24 cellular contexts compared by ENCODE assay signal in genomic region chr2:127953849-127954248, GRCh38.
A peak's percentile ranks its signal among the peaks of the same experiment; 100 is the strongest.
DNase-seq lines count a peak whose midpoint lies in the region; ATAC-seq and TF ChIP-seq lines count a peak whose summit lies in the region.
"Had no signal": no experiment of that assay in that cellular context is flagged by ENCODE, and none has a peak within 500 bp of the region (broad histone marks: within the 10 kb centered on the region; RNA-seq: fewer than 3 reads in every experiment).

No MANE protein-coding gene starts in this region.

- H2BK15ac ChIP-seq in mesendoderm (replicated peaks; ENCODE audit: low read depth), result no peak overlapping the region

- no peaks in the 10 kb centered on the region for H3K27me3 ChIP-seq in mesendoderm (ENCODE audit: insufficient read depth, low read length, poor library complexity)
- no peaks in the 10 kb centered on the region for H3K27me3 ChIP-seq in tibial artery
- H3K27me3 ChIP-seq: thyroid gland had no signal

- no peak overlapping the region for H2BK120ac ChIP-seq in mesendoderm (ENCODE audit: low read depth, low read length)

- H3K18ac ChIP-seq in mesendoderm (ENCODE audit: low read length), result no peak overlapping the region

- no peak overlapping the region for H3K4me2 ChIP-seq in mesendoderm (ENCODE audit: low read length)

- H3K9ac ChIP-seq in mesendoderm (ENCODE audit: low read length), result no peak overlapping the region

- no peak overlapping the region for H3K56ac ChIP-seq in mesendoderm (ENCODE audit: low read length)

- H3K23ac ChIP-seq in mesendoderm (ENCODE audit: low read length), result no peak overlapping the region

- no peak overlapping the region for H2AK5ac ChIP-seq in mesendoderm (ENCODE audit: low read length)

- H3K27ac ChIP-seq in coronary artery (peak overlapping the region; percentile 47 to 79), mesendoderm (ENCODE audit: low read depth, low read length) (no peak overlapping the region), tibial artery (peak overlapping the region; percentile 19 to 70)

- H3K27me3 Mint-ChIP-seq in WTC11 (ENCODE audit: low read depth) (no peaks in the 10 kb centered on the region), T-cell (no peaks in the 10 kb centered on the region)
- H3K27me3 Mint-ChIP-seq: activated T-cell treated with anti-CD3 and anti-CD28 coated beads, Interleukin-2, amount 50 U/mL, for 24 hours; B cell; central memory CD8-positive, alpha-beta T cell; effector memory CD8-positive, alpha-beta T cell; naive thymus-derived CD8-positive, alpha-beta T cell had no signal

- H3K9me3 Mint-ChIP-seq in WTC11, result no peaks in the 10 kb centered on the region
- H3K9me3 Mint-ChIP-seq in T-cell, result no peaks in the 10 kb centered on the region
- H3K9me3 Mint-ChIP-seq: activated T-cell treated with anti-CD3 and anti-CD28 coated beads, Interleukin-2, amount 50 U/mL, for 24 hours; central memory CD8-positive, alpha-beta T cell; effector memory CD8-positive, alpha-beta T cell; naive thymus-derived CD8-positive, alpha-beta T cell; stimulated activated effector memory CD8-positive, alpha-beta T cell treated with anti-CD3 and anti-CD28 coated beads, Interleukin-12 subunit alpha, Interleukin-12 subunit beta, amount 100 ng/mL, for 72 hours had no signal

- CTCF ChIA-PET in WTC11 (lab: Charles Lee), result no interaction called here
- CTCF ChIA-PET in T-cell (lab: Charles Lee), result no interaction called here

- no peak overlapping the region for H4K5ac ChIP-seq in mesendoderm (ENCODE audit: low read length)

- H3K4me3 Mint-ChIP-seq in WTC11 (no peak overlapping the region), T-cell (no peak overlapping the region)
- H3K4me3 Mint-ChIP-seq: activated CD8-positive, alpha-beta T cell treated with anti-CD3 and anti-CD28 coated beads, Interleukin-2, amount 10 ng/mL, durations not matched to agents 7 days and 5 days; activated T-cell treated with anti-CD3 and anti-CD28 coated beads, Interleukin-2, amount 50 U/mL, for 24 hours; B cell; central memory CD8-positive, alpha-beta T cell; effector memory CD8-positive, alpha-beta T cell; naive thymus-derived CD8-positive, alpha-beta T cell; stimulated activated effector memory CD8-positive, alpha-beta T cell treated with anti-CD3 and anti-CD28 coated beads, Interleukin-12 subunit alpha, Interleukin-12 subunit beta, amount 100 ng/mL, for 72 hours had no signal

- intact Hi-C loops in tibial artery (cut with DNase I; ENCODE audit: low total_unique reads), result no loop called here

- H4K8ac ChIP-seq in mesendoderm (ENCODE audit: low read depth, low read length), result no peak overlapping the region

- H3K4me1 Mint-ChIP-seq in WTC11, result no peaks in the 10 kb centered on the region
- H3K4me1 Mint-ChIP-seq in T-cell, result peaks cover 0 to 5% (median 0%) of the 10 kb centered on the region in 3 donors
- H3K4me1 Mint-ChIP-seq: central memory CD8-positive, alpha-beta T cell; stimulated activated effector memory CD8-positive, alpha-beta T cell treated with anti-CD3 and anti-CD28 coated beads, Interleukin-12 subunit alpha, Interleukin-12 subunit beta, amount 100 ng/mL, for 72 hours had no signal

- H3K4me3 ChIP-seq in coronary artery, result no peak overlapping the region
- H3K4me3 ChIP-seq in mesendoderm (ENCODE audit: low read length), result no peak overlapping the region
- H3K4me3 ChIP-seq in tibial artery, result no peak overlapping the region
- H3K4me3 ChIP-seq: thyroid gland had no signal

- peaks cover 36% of the 10 kb centered on the region for H3K36me3 Mint-ChIP-seq in WTC11
- peaks cover 31% of the 10 kb centered on the region for H3K36me3 Mint-ChIP-seq in T-cell

- H3K9me3 ChIP-seq in tibial artery, result no peaks in the 10 kb centered on the region
- H3K9me3 ChIP-seq: Caco-2, thyroid gland had no signal

- no CpG with 5 or more reads among the region's 2 CpGs for WGBS in mesendoderm (ENCODE audit: extremely low coverage, insufficient coverage, low lambda C conversion rate)

- no peak overlapping the region for H2BK5ac ChIP-seq in mesendoderm (ENCODE audit: low read length)

- H3K27ac Mint-ChIP-seq in WTC11 (no peak overlapping the region), T-cell (no peak overlapping the region)
- H3K27ac Mint-ChIP-seq: activated CD8-positive, alpha-beta T cell treated with anti-CD3 and anti-CD28 coated beads, Interleukin-2, amount 10 ng/mL, durations not matched to agents 7 days and 5 days; activated T-cell treated with anti-CD3 and anti-CD28 coated beads, Interleukin-2, amount 50 U/mL, for 24 hours; B cell; effector memory CD8-positive, alpha-beta T cell; naive thymus-derived CD8-positive, alpha-beta T cell; stimulated activated effector memory CD8-positive, alpha-beta T cell treated with anti-CD3 and anti-CD28 coated beads, Interleukin-12 subunit alpha, Interleukin-12 subunit beta, amount 100 ng/mL, for 72 hours had no signal

- no peaks in the 10 kb centered on the region for H3K4me1 ChIP-seq in mesendoderm (ENCODE audit: control insufficient read depth, low read depth, low read length)
- H3K4me1 ChIP-seq in tibial artery, result peaks cover 0 to 19% (median 12%) of the 10 kb centered on the region in 4 donors

- DNase-seq in WTC11 (ENCODE audit: low spot score) (no peak), coronary artery (ENCODE audit: low spot score) (no peak), mesendoderm (peak; percentile 45), tibial artery (no peak), NCI-H526 (lab: John Stamatoyannopoulos, UW) (no peak), T-cell (no peak)
- no peak for DNase-seq in stimulated activated CD8-positive, alpha-beta memory T cell treated with anti-CD3 and anti-CD28 coated beads, Interleukin-4, amount 100 ng/mL, for 48 hours
- DNase-seq: activated CD4-positive, CD25-positive, alpha-beta regulatory T cell treated with anti-CD3 and anti-CD28 coated beads, Interleukin-2, amount 50 U/mL, for 72 hours; activated CD8-positive, alpha-beta T cell treated with anti-CD3 and anti-CD28 coated beads, Interleukin-2, amount 10 ng/mL, durations not matched to agents 7 days and 5 days; activated naive CD4-positive, alpha-beta T cell; activated T-cell treated with anti-CD3 and anti-CD28 coated beads, Interleukin-2, amount 50 U/mL, for 24 hours; amniotic stem cell; effector memory CD8-positive, alpha-beta T cell; H7; naive thymus-derived CD8-positive, alpha-beta T cell; NCI-H187 treated with DMSO at 0.1 percent for 48 hours; NCI-H226; T1000 had no signal

- no peaks in the 10 kb centered on the region for H3K79me2 ChIP-seq in mesendoderm (ENCODE audit: control insufficient read depth, insufficient read depth, low read length)

- H3K36me3 ChIP-seq in mesendoderm (ENCODE audit: control insufficient read depth, insufficient read depth, low read length), result peaks cover 5% of the 10 kb centered on the region
- H3K36me3 ChIP-seq in tibial artery, result peaks cover 30 to 68% (median 51%) of the 10 kb centered on the region in 3 donors

- ATAC-seq in WTC11 (no peak), T-cell (replicated peaks in 1 of 4) (no peak)
- ATAC-seq: activated CD8-positive, alpha-beta T cell treated with anti-CD3 and anti-CD28 coated beads, Interleukin-2, amount 10 ng/mL, durations not matched to agents 7 days and 5 days; effector memory CD8-positive, alpha-beta T cell; naive thymus-derived CD8-positive, alpha-beta T cell; SK-N-SH treated with all-trans-retinoic acid at 6 μM for 48 hours; stimulated activated effector memory CD8-positive, alpha-beta T cell treated with anti-CD3 and anti-CD28 coated beads, Interleukin-12 subunit alpha, Interleukin-12 subunit beta, amount 100 ng/mL, for 72 hours had no signal

- POLR2A ChIA-PET in WTC11 (lab: Charles Lee), result no interaction called here
- POLR2A ChIA-PET in T-cell (lab: Charles Lee), result no interaction called here

- no peaks in the 10 kb centered on the region for H3K79me1 ChIP-seq in mesendoderm (ENCODE audit: low read length)

- no peak overlapping the region for H3K4ac ChIP-seq in mesendoderm (ENCODE audit: low read depth, low read length)

- TF ChIP-seq CTCF in WTC11 (IDR thresholded peaks at IDR 0.05), result no peak
- no peak for TF ChIP-seq CTCF in coronary artery (IDR thresholded peaks at IDR 0.05)
- TF ChIP-seq CTCF in tibial artery (IDR thresholded peaks at IDR 0.05), result no peak

TF ChIP-seq in WTC11, 78 proteins besides CTCF, POLR2A, EP300 and RAD21 (continues in another document):
- TF ChIP-seq GABPB1 (CRISPR knock-in tag; IDR thresholded peaks at IDR 0.05) (peak; percentile 65), CDX4 (CRISPR knock-in tag; IDR thresholded peaks at IDR 0.05; ENCODE audit: borderline replicate concordance) (no peak), SOX15 (CRISPR knock-in tag; IDR thresholded peaks at IDR 0.05) (no peak), FOXP4 (CRISPR knock-in tag; IDR thresholded peaks at IDR 0.05) (no peak), ETV6 (CRISPR knock-in tag; IDR thresholded peaks at IDR 0.05) (no peak)
